In genomic region chr3:53822331-53822741, GRCh38 we compare ENCODE assay signal across 13 cellular contexts. TPM values are rescaled to one million over a fixed set of nuclear protein-coding genes. Genes with fewer than 3 reads are reported as not detected.
A peak's percentile ranks its signal among the peaks of the same experiment; 100 is the strongest.
DNase-seq lines count a peak whose midpoint lies in the region; ATAC-seq and FAIRE-seq lines count a peak whose summit lies in the region.
"Had no signal": no experiment of that assay in that cellular context is flagged by ENCODE, and none has a peak within 500 bp of the region (broad histone marks: within the 10 kb centered on the region; RNA-seq: fewer than 3 reads in every experiment).

No MANE protein-coding gene starts in this region.

- intact Hi-C loops in left colon (cut with DNase I, micrococcal nuclease), result no loop called here
- intact Hi-C loops in sciatic nerve (cut with DNase I), result no loop called here

- CTCF ChIA-PET in activated naive CD4-positive, alpha-beta T cell treated with anti-CD3 and anti-CD28 coated beads, Interleukin-2, amount 10 ng/mL, durations not matched to agents 7 days and 5 days (lab: Charles Lee), result no interaction called here

- no peaks in the 10 kb centered on the region for H3K36me3 Mint-ChIP-seq in activated naive CD4-positive, alpha-beta T cell treated with anti-CD3 and anti-CD28 coated beads, Interleukin-2, amount 10 ng/mL, durations not matched to agents 7 days and 5 days
- H3K36me3 Mint-ChIP-seq: CD14-positive monocyte had no signal

- peak; percentile 35 for ATAC-seq in stimulated activated naive CD8-positive, alpha-beta T cell treated with anti-CD3 and anti-CD28 coated beads, Interleukin-15, amount 100 ng/mL, for 72 hours
- no peak for ATAC-seq in stimulated activated naive CD8-positive, alpha-beta T cell treated with anti-CD3 and anti-CD28 coated beads, Interleukin-15, Interleukin-2, amounts not matched to agents 100 U/mL and 50 U/mL, for 24 hours
- peak; percentile 9 for ATAC-seq in left colon
- peak; percentile 23 for ATAC-seq in sciatic nerve
- ATAC-seq in GM21528 (IDR thresholded peaks at IDR 0.05; ENCODE audit: low FRiP score, unreplicated experiment), result no peak
- ATAC-seq: K562 had no signal

- H3K4me3 Mint-ChIP-seq in stimulated activated naive CD8-positive, alpha-beta T cell treated with anti-CD3 and anti-CD28 coated beads, Interleukin-15, amount 100 ng/mL, for 72 hours, result no peak overlapping the region
- no peak overlapping the region for H3K4me3 Mint-ChIP-seq in activated naive CD4-positive, alpha-beta T cell treated with anti-CD3 and anti-CD28 coated beads, Interleukin-2, amount 10 ng/mL, durations not matched to agents 7 days and 5 days
- H3K4me3 Mint-ChIP-seq: CD14-positive monocyte had no signal

- no peak for FAIRE-seq in urothelium cell line (lab: Jason Lieb, UNC)
- FAIRE-seq: H1, K562 had no signal

- peaks cover 9% of the 10 kb centered on the region for H3K27me3 Mint-ChIP-seq in stimulated activated naive CD8-positive, alpha-beta T cell treated with anti-CD3 and anti-CD28 coated beads, Interleukin-15, amount 100 ng/mL, for 72 hours
- H3K27me3 Mint-ChIP-seq in activated naive CD4-positive, alpha-beta T cell treated with anti-CD3 and anti-CD28 coated beads, Interleukin-2, amount 10 ng/mL, durations not matched to agents 7 days and 5 days, result peaks cover 21% of the 10 kb centered on the region

- no peaks in the 10 kb centered on the region for H3K4me1 Mint-ChIP-seq in stimulated activated naive CD8-positive, alpha-beta T cell treated with anti-CD3 and anti-CD28 coated beads, Interleukin-15, amount 100 ng/mL, for 72 hours
- peaks cover 5% of the 10 kb centered on the region for H3K4me1 Mint-ChIP-seq in activated naive CD4-positive, alpha-beta T cell treated with anti-CD3 and anti-CD28 coated beads, Interleukin-2, amount 10 ng/mL, durations not matched to agents 7 days and 5 days
- H3K4me1 Mint-ChIP-seq: CD14-positive monocyte had no signal

- H3K27ac Mint-ChIP-seq in stimulated activated naive CD8-positive, alpha-beta T cell treated with anti-CD3 and anti-CD28 coated beads, Interleukin-15, amount 100 ng/mL, for 72 hours, result no peak overlapping the region
- H3K27ac Mint-ChIP-seq in activated naive CD4-positive, alpha-beta T cell treated with anti-CD3 and anti-CD28 coated beads, Interleukin-2, amount 10 ng/mL, durations not matched to agents 7 days and 5 days, result no peak overlapping the region
- H3K27ac Mint-ChIP-seq: CD14-positive monocyte had no signal

- H3K9me3 Mint-ChIP-seq in stimulated activated naive CD8-positive, alpha-beta T cell treated with anti-CD3 and anti-CD28 coated beads, Interleukin-15, amount 100 ng/mL, for 72 hours, result no peaks in the 10 kb centered on the region
- no peaks in the 10 kb centered on the region for H3K9me3 Mint-ChIP-seq in activated naive CD4-positive, alpha-beta T cell treated with anti-CD3 and anti-CD28 coated beads, Interleukin-2, amount 10 ng/mL, durations not matched to agents 7 days and 5 days

- DNase-seq in stimulated activated naive CD8-positive, alpha-beta T cell treated with anti-CD3 and anti-CD28 coated beads, Interleukin-15, amount 100 ng/mL, for 72 hours, result no peak
- DNase-seq in stimulated activated naive CD8-positive, alpha-beta T cell treated with anti-CD3 and anti-CD28 coated beads, Interleukin-15, Interleukin-2, amounts not matched to agents 100 U/mL and 50 U/mL, for 24 hours, result no peak
- DNase-seq in left colon, result peak in 1 of 2 donors; percentile 20
- no peak for DNase-seq in sciatic nerve (ENCODE audit: low spot score)
- DNase-seq in activated naive CD4-positive, alpha-beta T cell treated with anti-CD3 and anti-CD28 coated beads, Interleukin-2, amount 10 ng/mL, durations not matched to agents 7 days and 5 days, result no peak
- no peak for DNase-seq in urothelium cell line (ENCODE audit: low spot score)
- DNase-seq: EL, NCI-H1436, NCI-H2081 had no signal

RNA-seq across cellular contexts. Expression of gene CHDH, which starts 23.9 kb away (rescaled TPM):
- total RNA-seq in left colon (10 to 100 TPM; 30.6 to 34.1 TPM), sciatic nerve (7.3 TPM)

RNA-seq across cellular contexts. Expression of gene IL17RB, which starts 24.0 kb away (rescaled TPM):
- total RNA-seq in left colon (10 to 100 TPM; 10.9 to 15.6 TPM), sciatic nerve (5.1 TPM)

RNA-seq across cellular contexts. Expression of gene ACTR8, which starts 59.6 kb away (rescaled TPM):
- total RNA-seq in left colon, result 10 to 100 TPM; 19.0 to 27.7 TPM
- 25.8 TPM for total RNA-seq in sciatic nerve

Comparison
In these comparisons a context has a peak if more than half of its experiments do, and no peak if none do; other contexts are left out.
1. ATAC-seq: peak in stimulated activated naive CD8-positive, alpha-beta T cell treated with anti-CD3 and anti-CD28 coated beads, Interleukin-15, amount 100 ng/mL, for 72 hours (single experiment), left colon (single experiment) and sciatic nerve (single experiment); none in stimulated activated naive CD8-positive, alpha-beta T cell treated with anti-CD3 and anti-CD28 coated beads, Interleukin-15, Interleukin-2, amounts not matched to agents 100 U/mL and 50 U/mL, for 24 hours (single experiment) and GM21528 (single experiment).